Comparison of ENCODE assay signal across 1 cellular context in the genomic region with DNA sequence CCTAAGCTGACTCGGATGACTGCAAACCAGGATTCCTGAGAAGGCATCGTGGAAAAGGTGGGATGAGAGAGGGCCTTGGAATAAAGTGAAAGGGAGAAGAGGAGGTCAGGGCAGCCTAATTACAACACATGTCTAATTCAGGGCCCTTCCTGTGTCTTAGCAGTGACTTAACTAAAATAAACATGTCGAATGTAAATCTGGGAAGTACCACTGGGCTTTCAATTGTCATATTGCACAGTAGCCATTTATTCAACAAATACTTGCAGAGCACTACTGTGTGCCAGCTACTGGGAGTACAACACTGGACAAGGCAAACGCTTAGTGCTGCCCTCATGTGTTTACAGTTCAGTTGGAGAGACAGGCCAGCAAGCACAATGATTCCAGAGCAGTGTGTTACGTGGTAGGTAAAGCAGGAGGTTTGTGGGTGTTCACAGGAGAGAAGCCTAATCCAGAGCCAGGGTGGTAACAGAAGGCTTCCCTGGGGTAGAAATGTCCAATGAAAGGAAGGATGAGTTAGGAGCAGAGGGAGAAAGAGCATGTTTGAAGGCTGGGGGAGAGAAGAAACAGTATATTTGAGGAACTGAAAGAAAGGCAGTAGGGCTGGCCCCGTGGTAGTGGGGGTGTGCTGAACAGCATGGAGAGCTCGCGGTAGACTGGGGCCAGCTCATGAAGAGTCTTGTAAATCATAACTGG.
TF ChIP-seq lines count a peak whose summit lies in the region.

No MANE protein-coding gene starts in this region.

TF ChIP-seq in HepG2, 621 proteins besides CTCF, POLR2A, EP300 and RAD21 (continued from another document and continues in another):
- TF ChIP-seq, protein P1, sequence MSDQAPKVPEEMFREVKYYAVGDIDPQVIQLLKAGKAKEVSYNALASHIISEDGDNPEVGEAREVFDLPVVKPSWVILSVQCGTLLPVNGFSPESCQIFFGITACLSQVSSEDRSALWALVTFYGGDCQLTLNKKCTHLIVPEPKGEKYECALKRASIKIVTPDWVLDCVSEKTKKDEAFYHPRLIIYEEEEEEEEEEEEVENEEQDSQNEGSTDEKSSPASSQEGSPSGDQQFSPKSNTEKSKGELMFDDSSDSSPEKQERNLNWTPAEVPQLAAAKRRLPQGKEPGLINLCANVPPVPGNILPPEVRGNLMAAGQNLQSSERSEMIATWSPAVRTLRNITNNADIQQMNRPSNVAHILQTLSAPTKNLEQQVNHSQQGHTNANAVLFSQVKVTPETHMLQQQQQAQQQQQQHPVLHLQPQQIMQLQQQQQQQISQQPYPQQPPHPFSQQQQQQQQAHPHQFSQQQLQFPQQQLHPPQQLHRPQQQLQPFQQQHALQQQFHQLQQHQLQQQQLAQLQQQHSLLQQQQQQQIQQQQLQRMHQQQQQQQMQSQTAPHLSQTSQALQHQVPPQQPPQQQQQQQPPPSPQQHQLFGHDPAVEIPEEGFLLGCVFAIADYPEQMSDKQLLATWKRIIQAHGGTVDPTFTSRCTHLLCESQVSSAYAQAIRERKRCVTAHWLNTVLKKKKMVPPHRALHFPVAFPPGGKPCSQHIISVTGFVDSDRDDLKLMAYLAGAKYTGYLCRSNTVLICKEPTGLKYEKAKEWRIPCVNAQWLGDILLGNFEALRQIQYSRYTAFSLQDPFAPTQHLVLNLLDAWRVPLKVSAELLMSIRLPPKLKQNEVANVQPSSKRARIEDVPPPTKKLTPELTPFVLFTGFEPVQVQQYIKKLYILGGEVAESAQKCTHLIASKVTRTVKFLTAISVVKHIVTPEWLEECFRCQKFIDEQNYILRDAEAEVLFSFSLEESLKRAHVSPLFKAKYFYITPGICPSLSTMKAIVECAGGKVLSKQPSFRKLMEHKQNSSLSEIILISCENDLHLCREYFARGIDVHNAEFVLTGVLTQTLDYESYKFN (CRISPR knock-in tag; conservative IDR thresholded peaks at IDR 0.05) = peak; percentile 22; the same call in 1 of the 2 replicates
- TF ChIP-seq, protein P2, sequence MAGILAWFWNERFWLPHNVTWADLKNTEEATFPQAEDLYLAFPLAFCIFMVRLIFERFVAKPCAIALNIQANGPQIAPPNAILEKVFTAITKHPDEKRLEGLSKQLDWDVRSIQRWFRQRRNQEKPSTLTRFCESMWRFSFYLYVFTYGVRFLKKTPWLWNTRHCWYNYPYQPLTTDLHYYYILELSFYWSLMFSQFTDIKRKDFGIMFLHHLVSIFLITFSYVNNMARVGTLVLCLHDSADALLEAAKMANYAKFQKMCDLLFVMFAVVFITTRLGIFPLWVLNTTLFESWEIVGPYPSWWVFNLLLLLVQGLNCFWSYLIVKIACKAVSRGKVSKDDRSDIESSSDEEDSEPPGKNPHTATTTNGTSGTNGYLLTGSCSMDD (CRISPR knock-in tag; IDR thresholded peaks at IDR 0.05) = no peak
- TF ChIP-seq MYNN (CRISPR knock-in tag; IDR thresholded peaks at IDR 0.05; ENCODE audit: low read depth) = no peak
- TF ChIP-seq, protein P3, sequence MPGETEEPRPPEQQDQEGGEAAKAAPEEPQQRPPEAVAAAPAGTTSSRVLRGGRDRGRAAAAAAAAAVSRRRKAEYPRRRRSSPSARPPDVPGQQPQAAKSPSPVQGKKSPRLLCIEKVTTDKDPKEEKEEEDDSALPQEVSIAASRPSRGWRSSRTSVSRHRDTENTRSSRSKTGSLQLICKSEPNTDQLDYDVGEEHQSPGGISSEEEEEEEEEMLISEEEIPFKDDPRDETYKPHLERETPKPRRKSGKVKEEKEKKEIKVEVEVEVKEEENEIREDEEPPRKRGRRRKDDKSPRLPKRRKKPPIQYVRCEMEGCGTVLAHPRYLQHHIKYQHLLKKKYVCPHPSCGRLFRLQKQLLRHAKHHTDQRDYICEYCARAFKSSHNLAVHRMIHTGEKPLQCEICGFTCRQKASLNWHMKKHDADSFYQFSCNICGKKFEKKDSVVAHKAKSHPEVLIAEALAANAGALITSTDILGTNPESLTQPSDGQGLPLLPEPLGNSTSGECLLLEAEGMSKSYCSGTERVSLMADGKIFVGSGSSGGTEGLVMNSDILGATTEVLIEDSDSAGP (CRISPR knock-in tag; IDR thresholded peaks at IDR 0.05; ENCODE audit: borderline replicate concordance) = no peak
- TF ChIP-seq STAT5B (CRISPR knock-in tag; IDR thresholded peaks at IDR 0.05) = no peak
- TF ChIP-seq, protein P4, sequence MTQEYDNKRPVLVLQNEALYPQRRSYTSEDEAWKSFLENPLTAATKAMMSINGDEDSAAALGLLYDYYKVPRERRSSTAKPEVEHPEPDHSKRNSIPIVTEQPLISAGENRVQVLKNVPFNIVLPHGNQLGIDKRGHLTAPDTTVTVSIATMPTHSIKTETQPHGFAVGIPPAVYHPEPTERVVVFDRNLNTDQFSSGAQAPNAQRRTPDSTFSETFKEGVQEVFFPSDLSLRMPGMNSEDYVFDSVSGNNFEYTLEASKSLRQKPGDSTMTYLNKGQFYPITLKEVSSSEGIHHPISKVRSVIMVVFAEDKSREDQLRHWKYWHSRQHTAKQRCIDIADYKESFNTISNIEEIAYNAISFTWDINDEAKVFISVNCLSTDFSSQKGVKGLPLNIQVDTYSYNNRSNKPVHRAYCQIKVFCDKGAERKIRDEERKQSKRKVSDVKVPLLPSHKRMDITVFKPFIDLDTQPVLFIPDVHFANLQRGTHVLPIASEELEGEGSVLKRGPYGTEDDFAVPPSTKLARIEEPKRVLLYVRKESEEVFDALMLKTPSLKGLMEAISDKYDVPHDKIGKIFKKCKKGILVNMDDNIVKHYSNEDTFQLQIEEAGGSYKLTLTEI (CRISPR knock-in tag; conservative IDR thresholded peaks at IDR 0.05) = no peak
- no peak for TF ChIP-seq IRX3 (CRISPR knock-in tag; IDR thresholded peaks at IDR 0.05; ENCODE audit: borderline replicate concordance, low read depth)
- TF ChIP-seq POGZ (CRISPR knock-in tag; IDR thresholded peaks at IDR 0.05) = peak; percentile 70
- TF ChIP-seq, protein P5, sequence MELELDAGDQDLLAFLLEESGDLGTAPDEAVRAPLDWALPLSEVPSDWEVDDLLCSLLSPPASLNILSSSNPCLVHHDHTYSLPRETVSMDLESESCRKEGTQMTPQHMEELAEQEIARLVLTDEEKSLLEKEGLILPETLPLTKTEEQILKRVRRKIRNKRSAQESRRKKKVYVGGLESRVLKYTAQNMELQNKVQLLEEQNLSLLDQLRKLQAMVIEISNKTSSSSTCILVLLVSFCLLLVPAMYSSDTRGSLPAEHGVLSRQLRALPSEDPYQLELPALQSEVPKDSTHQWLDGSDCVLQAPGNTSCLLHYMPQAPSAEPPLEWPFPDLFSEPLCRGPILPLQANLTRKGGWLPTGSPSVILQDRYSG (CRISPR knock-in tag; IDR thresholded peaks at IDR 0.05) = no peak
- no peak for TF ChIP-seq ZNF790 (CRISPR knock-in tag; IDR thresholded peaks at IDR 0.05; ENCODE audit: borderline replicate concordance)
- no peak for TF ChIP-seq KDM3A (CRISPR knock-in tag; IDR thresholded peaks at IDR 0.05; ENCODE audit: low read depth)
- TF ChIP-seq ZFY (CRISPR knock-in tag; IDR thresholded peaks at IDR 0.05) = peak; percentile 36; the same call in 1 of the 2 replicates
- TF ChIP-seq, protein P6, sequence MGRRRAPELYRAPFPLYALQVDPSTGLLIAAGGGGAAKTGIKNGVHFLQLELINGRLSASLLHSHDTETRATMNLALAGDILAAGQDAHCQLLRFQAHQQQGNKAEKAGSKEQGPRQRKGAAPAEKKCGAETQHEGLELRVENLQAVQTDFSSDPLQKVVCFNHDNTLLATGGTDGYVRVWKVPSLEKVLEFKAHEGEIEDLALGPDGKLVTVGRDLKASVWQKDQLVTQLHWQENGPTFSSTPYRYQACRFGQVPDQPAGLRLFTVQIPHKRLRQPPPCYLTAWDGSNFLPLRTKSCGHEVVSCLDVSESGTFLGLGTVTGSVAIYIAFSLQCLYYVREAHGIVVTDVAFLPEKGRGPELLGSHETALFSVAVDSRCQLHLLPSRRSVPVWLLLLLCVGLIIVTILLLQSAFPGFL (CRISPR knock-in tag; IDR thresholded peaks at IDR 0.05) = no peak
- TF ChIP-seq ZC3H13 (CRISPR knock-in tag; IDR thresholded peaks at IDR 0.05) = no peak
- no peak for TF ChIP-seq FOXC1 (CRISPR knock-in tag; IDR thresholded peaks at IDR 0.05; ENCODE audit: borderline replicate concordance)
- no peak for TF ChIP-seq ZNF629 (CRISPR knock-in tag; conservative IDR thresholded peaks at IDR 0.05)
- TF ChIP-seq, protein P7, sequence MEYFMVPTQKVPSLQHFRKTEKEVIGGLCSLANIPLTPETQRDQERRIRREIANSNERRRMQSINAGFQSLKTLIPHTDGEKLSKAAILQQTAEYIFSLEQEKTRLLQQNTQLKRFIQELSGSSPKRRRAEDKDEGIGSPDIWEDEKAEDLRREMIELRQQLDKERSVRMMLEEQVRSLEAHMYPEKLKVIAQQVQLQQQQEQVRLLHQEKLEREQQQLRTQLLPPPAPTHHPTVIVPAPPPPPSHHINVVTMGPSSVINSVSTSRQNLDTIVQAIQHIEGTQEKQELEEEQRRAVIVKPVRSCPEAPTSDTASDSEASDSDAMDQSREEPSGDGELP (IDR thresholded peaks at IDR 0.05; ENCODE audit: borderline replicate concordance, low read depth) = no peak
- no peak for TF ChIP-seq ZSCAN20 (CRISPR knock-in tag; IDR thresholded peaks at IDR 0.05; ENCODE audit: borderline replicate concordance)
- TF ChIP-seq TEAD2 (CRISPR knock-in tag; IDR thresholded peaks at IDR 0.05) = no peak
- TF ChIP-seq MED8 (CRISPR knock-in tag; IDR thresholded peaks at IDR 0.05; ENCODE audit: insufficient replicate concordance) = no peak
- no peak for TF ChIP-seq RFX3 (CRISPR knock-in tag; IDR thresholded peaks at IDR 0.05)
- TF ChIP-seq, protein P8, sequence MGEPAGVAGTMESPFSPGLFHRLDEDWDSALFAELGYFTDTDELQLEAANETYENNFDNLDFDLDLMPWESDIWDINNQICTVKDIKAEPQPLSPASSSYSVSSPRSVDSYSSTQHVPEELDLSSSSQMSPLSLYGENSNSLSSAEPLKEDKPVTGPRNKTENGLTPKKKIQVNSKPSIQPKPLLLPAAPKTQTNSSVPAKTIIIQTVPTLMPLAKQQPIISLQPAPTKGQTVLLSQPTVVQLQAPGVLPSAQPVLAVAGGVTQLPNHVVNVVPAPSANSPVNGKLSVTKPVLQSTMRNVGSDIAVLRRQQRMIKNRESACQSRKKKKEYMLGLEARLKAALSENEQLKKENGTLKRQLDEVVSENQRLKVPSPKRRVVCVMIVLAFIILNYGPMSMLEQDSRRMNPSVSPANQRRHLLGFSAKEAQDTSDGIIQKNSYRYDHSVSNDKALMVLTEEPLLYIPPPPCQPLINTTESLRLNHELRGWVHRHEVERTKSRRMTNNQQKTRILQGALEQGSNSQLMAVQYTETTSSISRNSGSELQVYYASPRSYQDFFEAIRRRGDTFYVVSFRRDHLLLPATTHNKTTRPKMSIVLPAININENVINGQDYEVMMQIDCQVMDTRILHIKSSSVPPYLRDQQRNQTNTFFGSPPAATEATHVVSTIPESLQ (CRISPR knock-in tag; conservative IDR thresholded peaks at IDR 0.05) = no peak
- no peak for TF ChIP-seq SNAPC2 (CRISPR knock-in tag; IDR thresholded peaks at IDR 0.05)
- TF ChIP-seq, protein P9, sequence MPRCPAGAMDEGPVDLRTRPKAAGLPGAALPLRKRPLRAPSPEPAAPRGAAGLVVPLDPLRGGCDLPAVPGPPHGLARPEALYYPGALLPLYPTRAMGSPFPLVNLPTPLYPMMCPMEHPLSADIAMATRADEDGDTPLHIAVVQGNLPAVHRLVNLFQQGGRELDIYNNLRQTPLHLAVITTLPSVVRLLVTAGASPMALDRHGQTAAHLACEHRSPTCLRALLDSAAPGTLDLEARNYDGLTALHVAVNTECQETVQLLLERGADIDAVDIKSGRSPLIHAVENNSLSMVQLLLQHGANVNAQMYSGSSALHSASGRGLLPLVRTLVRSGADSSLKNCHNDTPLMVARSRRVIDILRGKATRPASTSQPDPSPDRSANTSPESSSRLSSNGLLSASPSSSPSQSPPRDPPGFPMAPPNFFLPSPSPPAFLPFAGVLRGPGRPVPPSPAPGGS (CRISPR knock-in tag; IDR thresholded peaks at IDR 0.05) = peak; percentile 42; the same call in 1 of the 2 replicates
- peak; percentile 76 for TF ChIP-seq GATAD2A (CRISPR knock-in tag; IDR thresholded peaks at IDR 0.05)
- TF ChIP-seq ELF3 (CRISPR knock-in tag; IDR thresholded peaks at IDR 0.05) = peak; percentile 56; the same call in 1 of the 2 replicates
- TF ChIP-seq ZNF850 (CRISPR knock-in tag; conservative IDR thresholded peaks at IDR 0.05) = no peak
- TF ChIP-seq, protein P10, sequence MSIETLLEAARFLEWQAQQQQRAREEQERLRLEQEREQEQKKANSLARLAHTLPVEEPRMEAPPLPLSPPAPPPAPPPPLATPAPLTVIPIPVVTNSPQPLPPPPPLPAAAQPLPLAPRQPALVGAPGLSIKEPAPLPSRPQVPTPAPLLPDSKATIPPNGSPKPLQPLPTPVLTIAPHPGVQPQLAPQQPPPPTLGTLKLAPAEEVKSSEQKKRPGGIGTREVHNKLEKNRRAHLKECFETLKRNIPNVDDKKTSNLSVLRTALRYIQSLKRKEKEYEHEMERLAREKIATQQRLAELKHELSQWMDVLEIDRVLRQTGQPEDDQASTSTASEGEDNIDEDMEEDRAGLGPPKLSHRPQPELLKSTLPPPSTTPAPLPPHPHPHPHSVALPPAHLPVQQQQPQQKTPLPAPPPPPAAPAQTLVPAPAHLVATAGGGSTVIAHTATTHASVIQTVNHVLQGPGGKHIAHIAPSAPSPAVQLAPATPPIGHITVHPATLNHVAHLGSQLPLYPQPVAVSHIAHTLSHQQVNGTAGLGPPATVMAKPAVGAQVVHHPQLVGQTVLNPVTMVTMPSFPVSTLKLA (IDR thresholded peaks at IDR 0.05) = no peak
- 0 out of 2 replicates have a peak, but pooled peaks have one; percentile 20 for TF ChIP-seq KDM2A (CRISPR knock-in tag; IDR thresholded peaks at IDR 0.05; ENCODE audit: borderline replicate concordance, low read depth)
- no peak for TF ChIP-seq KDM5B (CRISPR knock-in tag; IDR thresholded peaks at IDR 0.05; ENCODE audit: borderline replicate concordance)
- TF ChIP-seq FOXP1 (IDR thresholded peaks at IDR 0.05) = no peak
- TF ChIP-seq FOXP1 (CRISPR knock-in tag; IDR thresholded peaks at IDR 0.05) = 0 out of 2 replicates have a peak, but pooled peaks have one; percentile 41
- TF ChIP-seq, protein P11, sequence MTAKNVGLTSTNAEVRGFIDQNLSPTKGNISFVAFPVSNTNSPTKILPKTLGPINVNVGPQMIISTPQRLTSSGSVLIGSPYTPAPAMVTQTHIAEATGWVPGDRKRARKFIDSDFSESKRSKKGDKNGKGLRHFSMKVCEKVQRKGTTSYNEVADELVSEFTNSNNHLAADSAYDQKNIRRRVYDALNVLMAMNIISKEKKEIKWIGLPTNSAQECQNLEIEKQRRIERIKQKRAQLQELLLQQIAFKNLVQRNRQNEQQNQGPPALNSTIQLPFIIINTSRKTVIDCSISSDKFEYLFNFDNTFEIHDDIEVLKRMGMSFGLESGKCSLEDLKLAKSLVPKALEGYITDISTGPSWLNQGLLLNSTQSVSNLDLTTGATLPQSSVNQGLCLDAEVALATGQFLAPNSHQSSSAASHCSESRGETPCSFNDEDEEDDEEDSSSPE (CRISPR knock-in tag; IDR thresholded peaks at IDR 0.05) = 0 out of 2 replicates have a peak, but pooled peaks have one; percentile 35
- TF ChIP-seq ZNF75D (CRISPR knock-in tag; IDR thresholded peaks at IDR 0.05; ENCODE audit: borderline replicate concordance) = no peak
- TF ChIP-seq ZNF260 (CRISPR knock-in tag; IDR thresholded peaks at IDR 0.05; ENCODE audit: borderline replicate concordance, low read depth) = no peak
- TF ChIP-seq HIVEP1 (CRISPR knock-in tag; IDR thresholded peaks at IDR 0.05) = no peak
- TF ChIP-seq ZSCAN30 (CRISPR knock-in tag; IDR thresholded peaks at IDR 0.05) = no peak
- no peak for TF ChIP-seq ZNF207 (IDR thresholded peaks at IDR 0.05; ENCODE audit: borderline replicate concordance)
- TF ChIP-seq ZNF331 (CRISPR knock-in tag; IDR thresholded peaks at IDR 0.05) = peak; percentile 77
- no peak for TF ChIP-seq GABPA (IDR thresholded peaks at IDR 0.05; ENCODE audit: low read depth, low read length)
- no peak for TF ChIP-seq GABPA (CRISPR knock-in tag; IDR thresholded peaks at IDR 0.05; ENCODE audit: low read depth)
- TF ChIP-seq ZNF878 (CRISPR knock-in tag; IDR thresholded peaks at IDR 0.05) = no peak
- TF ChIP-seq ZNF556 (CRISPR knock-in tag; IDR thresholded peaks at IDR 0.05; ENCODE audit: borderline replicate concordance) = peak; percentile 54; the same call in 1 of the 2 replicates
